1 cellular context compared by ENCODE assay signal in genomic region chr2:132037527-132038178, GRCh38.
TF ChIP-seq lines count a peak whose summit lies in the region.

No MANE protein-coding gene starts in this region.

TF ChIP-seq in K562, 482 proteins besides CTCF, POLR2A, EP300 and RAD21 (continued from another document):
- TF ChIP-seq PRDM10 (IDR thresholded peaks at IDR 0.05; ENCODE audit: partially characterized antibody) (no peak), MAFF (IDR thresholded peaks at IDR 0.05; ENCODE audit: low read length) (no peak), HOMEZ (CRISPR knock-in tag; IDR thresholded peaks at IDR 0.05) (no peak), BHLHE40 (IDR thresholded peaks at IDR 0.05; ENCODE audit: low read length) (no peak), ZNF121 (CRISPR knock-in tag; conservative IDR thresholded peaks at IDR 0.05) (no peak), TRIM28 (IDR thresholded peaks at IDR 0.05) (no peak), HMGN3 (IDR thresholded peaks at IDR 0.05; ENCODE audit: borderline replicate concordance, extremely low read depth, insufficient read length, low read depth, low read length) (no peak), TCF7L2 (IDR thresholded peaks at IDR 0.05; ENCODE audit: low read depth, low read length) (no peak), ZNF41 (CRISPR knock-in tag; conservative IDR thresholded peaks at IDR 0.05) (no peak), TAL1 (IDR thresholded peaks at IDR 0.05) (no peak), MED1 (CRISPR knock-in tag; IDR thresholded peaks at IDR 0.05; ENCODE audit: borderline replicate concordance) (no peak), PHF8 (IDR thresholded peaks at IDR 0.05; ENCODE audit: borderline replicate concordance, low read length) (no peak), CC2D1A (IDR thresholded peaks at IDR 0.05) (no peak)
